Comparison of ENCODE assay signal across 26 cellular contexts in genomic region chr11:33309118-33309517, GRCh38.
"Had no signal": no experiment of that assay in that cellular context is flagged by ENCODE, and none has a peak within 500 bp of the region (broad histone marks: within the 10 kb centered on the region; RNA-seq: fewer than 3 reads in every experiment).

No MANE protein-coding gene starts in this region.

- H3K9me3 ChIP-seq: left lung, lower lobe of right lung, neutrophil, suprapubic skin, thoracic aorta, tibial artery, uterus had no signal

- H2AFZ ChIP-seq: neural progenitor cell, parathyroid adenoma had no signal

- H3K9ac ChIP-seq: neural progenitor cell, parathyroid adenoma had no signal

- H3K27ac ChIP-seq: left lung, lower lobe of right lung, neural progenitor cell, neutrophil, parathyroid adenoma, skin epidermis, suprapubic skin, thoracic aorta, tibial artery, uterus had no signal

- H3K36me3 ChIP-seq: left lung, lower lobe of right lung, neural progenitor cell, neutrophil, suprapubic skin, thoracic aorta, tibial artery, uterus had no signal

- ATAC-seq: left colon; left lung; lower lobe of right lung; natural killer cell; right cardiac atrium; sciatic nerve; stimulated activated naive B cell treated with anti-CD40 and anti-IgM and Interleukin-4, amounts not matched to agents 10 μg/mL and 1 μg/mL and 100 μg/mL, for 72 hours had no signal

- H3K4me1 ChIP-seq: parathyroid adenoma had no signal

- DNase-seq: hippocampal formation; left colon; left lung; lower lobe of right lung; mammary epithelial cell; mesenchymal stem cell; naive B cell; natural killer cell; nephron progenitor cell; occipital lobe; right cardiac atrium; stimulated activated CD4-positive, alpha-beta T cell treated with anti-CD3 and anti-CD28 coated beads, Interleukin-12 subunit alpha, Interleukin-12 subunit beta, amount 100 ng/mL, for 4 hours; stimulated activated CD4-positive, alpha-beta T cell treated with anti-CD3 and anti-CD28 coated beads, Interleukin-15, amount 100 ng/mL, for 24 hours; stimulated activated CD4-positive, alpha-beta T cell treated with anti-CD3 and anti-CD28 coated beads, Interleukin-2, amount 100 ng/mL, for 24 hours; stimulated activated CD4-positive, alpha-beta T cell treated with anti-CD3 and anti-CD28 coated beads, Interleukin-4, amount 100 ng/mL, for 1 hour; stimulated activated naive B cell treated with anti-CD40 and anti-IgM and Interleukin-4, amounts not matched to agents 10 μg/mL and 1 μg/mL and 100 μg/mL, for 72 hours; tibial artery; uterus had no signal

- FAIRE-seq: keratinocyte had no signal

- H3K4me3 ChIP-seq: left lung, lower lobe of right lung, neural progenitor cell, skin epidermis, suprapubic skin, thoracic aorta, tibial artery, uterus had no signal

- H3K4me2 ChIP-seq: neural progenitor cell had no signal

- H3K27me3 ChIP-seq: left lung, neural progenitor cell, neutrophil, suprapubic skin, tibial artery, uterus had no signal
